In the genomic region with DNA sequence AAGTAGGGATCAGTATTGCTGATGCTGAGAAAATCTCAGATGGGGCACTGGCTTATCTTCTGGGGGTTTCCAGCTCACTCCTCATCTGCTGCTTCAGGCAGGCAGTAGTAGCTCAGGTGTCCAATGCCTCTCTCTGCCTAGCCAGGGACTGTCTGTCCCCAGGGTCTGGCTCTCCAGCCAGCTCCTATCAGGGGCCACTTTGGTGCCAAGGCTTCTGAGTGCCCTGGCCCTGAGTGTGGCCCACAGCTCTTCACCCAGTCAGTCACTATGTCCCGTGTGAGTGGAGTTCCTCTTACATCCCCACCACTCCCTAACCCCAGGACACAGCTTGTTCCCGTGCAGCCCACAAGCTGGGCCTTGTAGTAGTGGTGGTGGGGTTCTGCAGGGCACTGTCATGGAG, we compare ENCODE assay signal across 19 cellular contexts.
"Had no signal": no experiment of that assay in that cellular context is flagged by ENCODE, and none has a peak within 500 bp of the region (broad histone marks: within the 10 kb centered on the region; RNA-seq: fewer than 3 reads in every experiment).

No MANE protein-coding gene starts in this region.

- DNase-seq: Kasumi-1, KG1, MM.1S, NCI-H1092 treated with DMSO at 0.1 percent for 48 hours, NCI-H1436, NCI-H187, NCI-H2029, NCI-H2081 treated with DMSO at 0.1 percent for 48 hours, NCI-H2171, NCI-H226, NCI-H446, NCI-H510A, NCI-H524 treated with DMSO at 0.1 percent for 48 hours, NCI-H774, RPMI8226, SHP77 treated with DMSO at 0.1 percent for 48 hours, SJCRH30 had no signal

- H3K27ac ChIP-seq: SJCRH30 had no signal

- H3K4me3 ChIP-seq: SJCRH30 had no signal

- H3K36me3 ChIP-seq: SJCRH30 had no signal

- H3K4me1 ChIP-seq: SJCRH30 had no signal

- H3K9me3 ChIP-seq: SJCRH30 had no signal

- H3K27me3 ChIP-seq: SJCRH30 had no signal

- ATAC-seq: SK-N-SH treated with all-trans-retinoic acid at 6 μM for 48 hours had no signal

- FAIRE-seq: RCC 7860 had no signal
